ENCODE assay signal across 20 cellular contexts in genomic region chr11:68345776-68346728, GRCh38. TPM values are rescaled to one million over a fixed set of nuclear protein-coding genes. Genes with fewer than 3 reads are reported as not detected.
DNase-seq lines count a peak whose midpoint lies in the region; ATAC-seq and TF ChIP-seq lines count a peak whose summit lies in the region.
"Had no signal": no experiment of that assay in that cellular context is flagged by ENCODE, and none has a peak within 500 bp of the region (broad histone marks: within the 10 kb centered on the region; RNA-seq: fewer than 3 reads in every experiment).

No MANE protein-coding gene starts in this region.

- peaks cover 16 to 80% (median 49%) of the 10 kb centered on the region in 9 donors for H3K4me1 ChIP-seq in heart right ventricle
- H3K4me1 ChIP-seq in uterus, result peaks cover 0 to 17% of the 10 kb centered on the region in 2 donors

- peak overlapping the region in 3 of 10 donors; percentile 2 to 14 (median 4) for H3K4me3 ChIP-seq in heart right ventricle
- no peak overlapping the region for H3K4me3 ChIP-seq in uterus

- TF ChIP-seq CTCF in activated CD8-positive, alpha-beta T cell treated with anti-CD3 and anti-CD28 coated beads for 36 hours (IDR thresholded peaks at IDR 0.05), result no peak
- TF ChIP-seq CTCF in heart right ventricle (IDR thresholded peaks at IDR 0.05), result no peak
- no peak for TF ChIP-seq CTCF in osteocyte (IDR thresholded peaks at IDR 0.05)
- no peak for TF ChIP-seq CTCF in uterus (IDR thresholded peaks at IDR 0.05)

- H3K9me3 ChIP-seq in heart right ventricle (peaks cover 0 to 5% (median 0%) of the 10 kb centered on the region in 11 donors), uterus (no peaks in the 10 kb centered on the region)

- H3K9me3 Mint-ChIP-seq in activated CD8-positive, alpha-beta T cell treated with anti-CD3 and anti-CD28 coated beads, Interleukin-2, amount 10 ng/mL, durations not matched to agents 7 days and 5 days (ENCODE audit: insufficient read depth), result peaks cover 7% of the 10 kb centered on the region
- H3K9me3 Mint-ChIP-seq in activated CD8-positive, alpha-beta T cell treated with anti-CD3 and anti-CD28 coated beads for 36 hours, result no peaks in the 10 kb centered on the region
- no peaks in the 10 kb centered on the region for H3K9me3 Mint-ChIP-seq in osteocyte (ENCODE audit: unreplicated experiment)
- H3K9me3 Mint-ChIP-seq: activated T-helper 1 cell treated with anti-CD3 and anti-CD28 coated beads, Interleukin-12 subunit alpha, Interleukin-12 subunit beta, Interleukin-2, Interleukin-4 antibody, amounts not matched to agents 30 ng/mL and 10 ng/mL and 1 ng/mL, durations not matched to agents 14 hours and 24 hours and 36 hours; CD8-positive, alpha-beta memory T cell had no signal

- DNase-seq in activated CD8-positive, alpha-beta T cell treated with anti-CD3 and anti-CD28 coated beads, Interleukin-2, amount 10 ng/mL, durations not matched to agents 7 days and 5 days, result no peak
- DNase-seq in activated CD8-positive, alpha-beta T cell treated with anti-CD3 and anti-CD28 coated beads for 36 hours, result no peak
- DNase-seq in heart right ventricle (peak; percentile 79 to 81), osteocyte (ENCODE audit: extremely low spot score, unreplicated experiment) (no peak), uterus (peak in 1 of 2 donors; percentile 47), GOT3 (lab: John Stamatoyannopoulos, UW) (no peak), COLO829 (ENCODE audit: low spot score) (no peak), cerebellum (ENCODE audit: low spot score) (no peak)
- DNase-seq: activated CD4-positive, alpha-beta T cell treated with anti-CD3 and anti-CD28 coated beads for 4 hours; CD8-positive, alpha-beta memory T cell; dermis blood vessel endothelial cell; hypothalamus; MM.1S; NCI-H2029 treated with DMSO at 0.1 percent for 48 hours; NCI-H774; RPMI8226; stimulated activated CD4-positive, alpha-beta T cell treated with anti-CD3 and anti-CD28 coated beads, Interleukin-12 subunit alpha, Interleukin-12 subunit beta, amount 100 ng/mL, for 4 hours had no signal

- peaks cover 39% of the 10 kb centered on the region for H3K4me1 Mint-ChIP-seq in activated CD8-positive, alpha-beta T cell treated with anti-CD3 and anti-CD28 coated beads, Interleukin-2, amount 10 ng/mL, durations not matched to agents 7 days and 5 days (ENCODE audit: low read depth)
- H3K4me1 Mint-ChIP-seq in activated CD8-positive, alpha-beta T cell treated with anti-CD3 and anti-CD28 coated beads for 36 hours (ENCODE audit: low read depth), result peaks cover 1% of the 10 kb centered on the region
- H3K4me1 Mint-ChIP-seq in osteocyte (ENCODE audit: unreplicated experiment), result peaks cover 70% of the 10 kb centered on the region

- no peak overlapping the region for H3K4me3 Mint-ChIP-seq in activated CD8-positive, alpha-beta T cell treated with anti-CD3 and anti-CD28 coated beads, Interleukin-2, amount 10 ng/mL, durations not matched to agents 7 days and 5 days
- H3K4me3 Mint-ChIP-seq in activated CD8-positive, alpha-beta T cell treated with anti-CD3 and anti-CD28 coated beads for 36 hours, result no peak overlapping the region
- no peak overlapping the region for H3K4me3 Mint-ChIP-seq in osteocyte (ENCODE audit: unreplicated experiment)
- H3K4me3 Mint-ChIP-seq: activated T-helper 1 cell treated with anti-CD3 and anti-CD28 coated beads, Interleukin-12 subunit alpha, Interleukin-12 subunit beta, Interleukin-2, Interleukin-4 antibody, amounts not matched to agents 30 ng/mL and 10 ng/mL and 1 ng/mL, durations not matched to agents 14 hours and 24 hours and 36 hours; CD8-positive, alpha-beta memory T cell; T-helper 2 cell treated with Interferon-gamma antibody and Interleukin-4, amounts not matched to agents 5 μg/mL and 100 μg/mL, for 36 hours had no signal

- no peak for TF ChIP-seq POLR2A in uterus (IDR thresholded peaks at IDR 0.05)

- intact Hi-C loops in activated CD8-positive, alpha-beta T cell treated with anti-CD3 and anti-CD28 coated beads for 36 hours (cut with micrococcal nuclease), result no loop called here
- intact Hi-C loops in heart right ventricle (cut with DNase I) (no loop called here), uterus (cut with DNase I; ENCODE audit: low total_unique reads) (no loop called here)

- no peaks in the 10 kb centered on the region for H3K27me3 ChIP-seq in heart right ventricle
- H3K27me3 ChIP-seq in uterus, result no peaks in the 10 kb centered on the region

- no peak for ATAC-seq in activated CD8-positive, alpha-beta T cell treated with anti-CD3 and anti-CD28 coated beads, Interleukin-2, amount 10 ng/mL, durations not matched to agents 7 days and 5 days
- ATAC-seq in activated CD8-positive, alpha-beta T cell treated with anti-CD3 and anti-CD28 coated beads for 36 hours, result no peak
- ATAC-seq in heart right ventricle, result peak; percentile 57 to 90 (median 86)
- ATAC-seq: esophagus mucosa had no signal

- 25 to 38% methylated on average over 12 of the region's 12 CpGs for WGBS in heart right ventricle, 2 donors

- H3K27ac ChIP-seq in heart right ventricle, result peak overlapping the region in 9 of 10 donors; percentile 56 to 84 (median 65)
- peak overlapping the region; percentile 35 to 48 for H3K27ac ChIP-seq in uterus

- H3K36me3 Mint-ChIP-seq in activated CD8-positive, alpha-beta T cell treated with anti-CD3 and anti-CD28 coated beads, Interleukin-2, amount 10 ng/mL, durations not matched to agents 7 days and 5 days (ENCODE audit: low read depth), result peaks cover 18% of the 10 kb centered on the region
- peaks cover 2% of the 10 kb centered on the region for H3K36me3 Mint-ChIP-seq in activated CD8-positive, alpha-beta T cell treated with anti-CD3 and anti-CD28 coated beads for 36 hours (ENCODE audit: low read depth)
- peaks cover 17% of the 10 kb centered on the region for H3K36me3 Mint-ChIP-seq in osteocyte (ENCODE audit: unreplicated experiment)

- peak overlapping the region; percentile 44 for H3K27ac Mint-ChIP-seq in activated CD8-positive, alpha-beta T cell treated with anti-CD3 and anti-CD28 coated beads, Interleukin-2, amount 10 ng/mL, durations not matched to agents 7 days and 5 days
- no peak overlapping the region for H3K27ac Mint-ChIP-seq in activated CD8-positive, alpha-beta T cell treated with anti-CD3 and anti-CD28 coated beads for 36 hours
- peak overlapping the region; percentile 50 for H3K27ac Mint-ChIP-seq in osteocyte (ENCODE audit: unreplicated experiment)
- H3K27ac Mint-ChIP-seq: activated T-helper 1 cell treated with anti-CD3 and anti-CD28 coated beads, Interleukin-12 subunit alpha, Interleukin-12 subunit beta, Interleukin-2, Interleukin-4 antibody, amounts not matched to agents 30 ng/mL and 10 ng/mL and 1 ng/mL, durations not matched to agents 14 hours and 24 hours and 36 hours; CD8-positive, alpha-beta memory T cell; T-helper 2 cell treated with Interferon-gamma antibody and Interleukin-4, amounts not matched to agents 5 μg/mL and 100 μg/mL, for 36 hours had no signal

- H3K36me3 ChIP-seq in heart right ventricle (peaks cover 0 to 32% (median 0%) of the 10 kb centered on the region in 9 donors), uterus (no peaks in the 10 kb centered on the region)

- POLR2A ChIA-PET in activated CD8-positive, alpha-beta T cell treated with anti-CD3 and anti-CD28 coated beads, Interleukin-2, amount 10 ng/mL, durations not matched to agents 7 days and 5 days (lab: Charles Lee), result no interaction called here
- POLR2A ChIA-PET in activated CD8-positive, alpha-beta T cell treated with anti-CD3 and anti-CD28 coated beads for 36 hours (lab: Charles Lee), result no interaction called here

- H3K27me3 Mint-ChIP-seq in activated CD8-positive, alpha-beta T cell treated with anti-CD3 and anti-CD28 coated beads, Interleukin-2, amount 10 ng/mL, durations not matched to agents 7 days and 5 days (ENCODE audit: low read depth), result no peaks in the 10 kb centered on the region
- no peaks in the 10 kb centered on the region for H3K27me3 Mint-ChIP-seq in activated CD8-positive, alpha-beta T cell treated with anti-CD3 and anti-CD28 coated beads for 36 hours
- H3K27me3 Mint-ChIP-seq in osteocyte (ENCODE audit: unreplicated experiment), result no peaks in the 10 kb centered on the region
- H3K27me3 Mint-ChIP-seq: CD8-positive, alpha-beta memory T cell had no signal

- CTCF ChIA-PET in activated CD8-positive, alpha-beta T cell treated with anti-CD3 and anti-CD28 coated beads, Interleukin-2, amount 10 ng/mL, durations not matched to agents 7 days and 5 days (lab: Charles Lee), result interaction anchor here (1.0 to 1.6 kb wide), 3 partner anchors 14 to 88 kb away, joined by 3 to 6 read pairs (median 4); no protein-coding TSS in a partner anchor
- CTCF ChIA-PET in activated CD8-positive, alpha-beta T cell treated with anti-CD3 and anti-CD28 coated beads for 36 hours (lab: Charles Lee), result no interaction called here

RNA-seq across cellular contexts. Expression of gene LRP5, which starts 33.7 kb away (rescaled TPM):
- total RNA-seq in activated CD8-positive, alpha-beta T cell treated with anti-CD3 and anti-CD28 coated beads, Interleukin-2, amount 10 ng/mL, durations not matched to agents 7 days and 5 days, result 10 to 100 TPM; 37.1 to 46.3 TPM
- total RNA-seq in activated CD8-positive, alpha-beta T cell treated with anti-CD3 and anti-CD28 coated beads for 36 hours, result 10 to 100 TPM; 10.5 to 15.3 TPM
- total RNA-seq in heart right ventricle (10 to 100 TPM; 33.9 to 73.3 (median 46.3) TPM), osteocyte (162 and 179 TPM in 2 replicates), uterus (10 to 100 TPM; 19.1 to 86.2 (median 43.9) TPM), cerebellum (15.7 TPM)
- polyA plus RNA-seq in heart right ventricle, result 10 to 100 TPM; 23.2 to 71.6 TPM

Comparison
In these comparisons a context has a peak if more than half of its experiments do, and no peak if none do; other contexts are left out.
1. ATAC-seq: peak in heart right ventricle (8 of 8); none in activated CD8-positive, alpha-beta T cell treated with anti-CD3 and anti-CD28 coated beads, Interleukin-2, amount 10 ng/mL, durations not matched to agents 7 days and 5 days (single experiment) and activated CD8-positive, alpha-beta T cell treated with anti-CD3 and anti-CD28 coated beads for 36 hours (single experiment).
2. DNase-seq: peak in heart right ventricle (2 of 2); none in activated CD8-positive, alpha-beta T cell treated with anti-CD3 and anti-CD28 coated beads, Interleukin-2, amount 10 ng/mL, durations not matched to agents 7 days and 5 days (single experiment), activated CD8-positive, alpha-beta T cell treated with anti-CD3 and anti-CD28 coated beads for 36 hours (single experiment), osteocyte (single experiment), GOT3 (single experiment), COLO829 (single experiment) and cerebellum (single experiment).